1 cellular context compared by ENCODE assay signal in the genomic region with DNA sequence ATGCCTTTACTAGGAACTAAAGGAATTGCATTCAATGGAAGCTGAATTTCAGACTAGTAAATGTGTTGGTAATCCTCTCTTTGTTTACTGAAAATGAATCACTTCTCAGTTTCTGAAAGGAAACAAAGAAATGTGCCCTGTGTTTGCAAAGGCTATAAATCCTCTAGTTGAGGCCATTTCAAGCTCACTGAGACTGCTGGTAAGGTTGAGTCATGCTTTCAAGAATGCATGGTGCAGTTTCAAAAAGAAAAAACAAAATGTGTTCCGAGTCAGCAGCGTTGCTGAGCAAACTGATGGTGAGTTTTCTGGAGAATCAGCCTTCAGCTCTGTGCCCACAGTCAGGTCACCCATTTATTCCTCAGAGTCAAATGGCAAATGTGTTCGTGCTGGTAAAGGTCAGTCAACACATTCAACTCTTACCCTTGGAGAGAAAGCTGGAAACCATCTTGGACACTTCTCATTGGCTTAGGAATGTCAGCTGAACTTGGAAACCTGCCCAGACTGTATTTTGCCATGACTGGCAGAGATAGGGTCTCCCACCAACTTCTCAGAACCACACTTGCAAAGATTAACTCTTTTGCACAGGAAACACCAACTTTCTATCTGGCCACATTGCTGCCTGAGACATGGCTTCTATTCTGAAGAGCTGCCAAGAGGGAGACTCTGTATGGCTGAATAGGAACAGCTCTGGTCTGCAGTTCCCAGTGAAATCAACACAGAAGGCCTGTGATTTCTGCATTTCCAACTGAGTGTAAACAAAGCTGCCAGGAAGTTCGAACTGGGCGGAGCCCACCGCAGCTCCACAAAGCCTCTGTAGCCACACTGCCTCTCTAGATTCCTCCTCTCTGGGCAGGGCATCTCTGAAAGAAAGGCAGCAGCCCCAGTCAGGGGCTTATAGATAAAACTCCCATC.
TF ChIP-seq lines count a peak whose summit lies in the region.

No MANE protein-coding gene starts in this region.

TF ChIP-seq in Ishikawa, 13 proteins besides CTCF, POLR2A, EP300 and RAD21 (continued from another document):
- TF ChIP-seq, protein P1, sequence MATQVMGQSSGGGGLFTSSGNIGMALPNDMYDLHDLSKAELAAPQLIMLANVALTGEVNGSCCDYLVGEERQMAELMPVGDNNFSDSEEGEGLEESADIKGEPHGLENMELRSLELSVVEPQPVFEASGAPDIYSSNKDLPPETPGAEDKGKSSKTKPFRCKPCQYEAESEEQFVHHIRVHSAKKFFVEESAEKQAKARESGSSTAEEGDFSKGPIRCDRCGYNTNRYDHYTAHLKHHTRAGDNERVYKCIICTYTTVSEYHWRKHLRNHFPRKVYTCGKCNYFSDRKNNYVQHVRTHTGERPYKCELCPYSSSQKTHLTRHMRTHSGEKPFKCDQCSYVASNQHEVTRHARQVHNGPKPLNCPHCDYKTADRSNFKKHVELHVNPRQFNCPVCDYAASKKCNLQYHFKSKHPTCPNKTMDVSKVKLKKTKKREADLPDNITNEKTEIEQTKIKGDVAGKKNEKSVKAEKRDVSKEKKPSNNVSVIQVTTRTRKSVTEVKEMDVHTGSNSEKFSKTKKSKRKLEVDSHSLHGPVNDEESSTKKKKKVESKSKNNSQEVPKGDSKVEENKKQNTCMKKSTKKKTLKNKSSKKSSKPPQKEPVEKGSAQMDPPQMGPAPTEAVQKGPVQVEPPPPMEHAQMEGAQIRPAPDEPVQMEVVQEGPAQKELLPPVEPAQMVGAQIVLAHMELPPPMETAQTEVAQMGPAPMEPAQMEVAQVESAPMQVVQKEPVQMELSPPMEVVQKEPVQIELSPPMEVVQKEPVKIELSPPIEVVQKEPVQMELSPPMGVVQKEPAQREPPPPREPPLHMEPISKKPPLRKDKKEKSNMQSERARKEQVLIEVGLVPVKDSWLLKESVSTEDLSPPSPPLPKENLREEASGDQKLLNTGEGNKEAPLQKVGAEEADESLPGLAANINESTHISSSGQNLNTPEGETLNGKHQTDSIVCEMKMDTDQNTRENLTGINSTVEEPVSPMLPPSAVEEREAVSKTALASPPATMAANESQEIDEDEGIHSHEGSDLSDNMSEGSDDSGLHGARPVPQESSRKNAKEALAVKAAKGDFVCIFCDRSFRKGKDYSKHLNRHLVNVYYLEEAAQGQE (IDR thresholded peaks at IDR 0.05; ENCODE audit: low read depth), result no peak
- TF ChIP-seq TEAD4 (IDR thresholded peaks at IDR 0.05), result peak; percentile 87
- peak; percentile 57; the same call in 1 of the 2 replicates for TF ChIP-seq YY1 (IDR thresholded peaks at IDR 0.05; ENCODE audit: low read depth)
